Comparison of ENCODE assay signal across 1 cellular context in the genomic region with DNA sequence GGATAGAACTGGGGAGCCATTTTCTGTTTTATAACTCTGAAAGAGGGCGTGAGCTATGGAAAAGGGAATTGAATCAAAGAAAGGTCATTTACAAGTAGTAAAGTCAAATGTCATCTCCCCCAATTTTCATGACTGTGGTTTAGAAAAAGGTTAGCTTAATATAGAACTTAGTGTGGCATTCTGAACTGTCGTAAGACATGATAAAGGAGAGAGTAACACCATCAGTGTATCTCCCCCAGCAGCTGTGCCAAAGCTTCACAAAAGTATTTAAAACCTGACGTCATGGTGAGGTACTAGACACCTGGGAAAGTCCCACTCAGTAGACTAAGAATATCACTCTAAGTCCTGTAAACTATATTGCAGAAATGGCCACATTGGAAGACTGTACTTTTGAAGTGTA.
TF ChIP-seq lines count a peak whose summit lies in the region.

No MANE protein-coding gene starts in this region.

TF ChIP-seq in IMR-90, 13 proteins besides CTCF, POLR2A, EP300 and RAD21 (continued from another document):
- TF ChIP-seq RCOR1 (IDR thresholded peaks at IDR 0.05; ENCODE audit: insufficient replicate concordance, low read length) (no peak), CHD1 (IDR thresholded peaks at IDR 0.05; ENCODE audit: low read depth, low read length) (no peak), CEBPB (IDR thresholded peaks at IDR 0.05; ENCODE audit: low read depth, low read length) (no peak), RFX5 (IDR thresholded peaks at IDR 0.05; ENCODE audit: low read depth, low read length) (no peak), NFE2L2 (IDR thresholded peaks at IDR 0.05; ENCODE audit: low read depth, low read length) (no peak), SMC3 (IDR thresholded peaks at IDR 0.05; ENCODE audit: low read depth, low read length) (no peak), MAFK (IDR thresholded peaks at IDR 0.05; ENCODE audit: low read depth, low read length) (no peak), FOS (IDR thresholded peaks at IDR 0.05; ENCODE audit: low read depth, low read length) (no peak), MXI1 (IDR thresholded peaks at IDR 0.05; ENCODE audit: borderline replicate concordance, low read depth, low read length) (no peak), MAZ (IDR thresholded peaks at IDR 0.05; ENCODE audit: borderline replicate concordance, low read depth, low read length) (no peak), BHLHE40 (IDR thresholded peaks at IDR 0.05; ENCODE audit: low read depth, low read length) (no peak)
TF ChIP-seq in IMR-90: peak in this region for 0.
